In genomic region chr15:81279621-81280051, GRCh38 we compare ENCODE assay signal across 24 cellular contexts. TPM values are rescaled to one million over a fixed set of nuclear protein-coding genes. Genes with fewer than 3 reads are reported as not detected.
A peak's percentile ranks its signal among the peaks of the same experiment; 100 is the strongest.
DNase-seq lines count a peak whose midpoint lies in the region; ATAC-seq, FAIRE-seq and TF ChIP-seq lines count a peak whose summit lies in the region.
"Had no signal": no experiment of that assay in that cellular context is flagged by ENCODE, and none has a peak within 500 bp of the region (broad histone marks: within the 10 kb centered on the region; RNA-seq: fewer than 3 reads in every experiment).

No MANE protein-coding gene starts in this region.

- peaks cover 19% of the 10 kb centered on the region for H3K36me3 Mint-ChIP-seq in CD4-positive, alpha-beta T cell (ENCODE audit: low read depth)
- peaks cover 5% of the 10 kb centered on the region for H3K36me3 Mint-ChIP-seq in HFFc6 (ENCODE audit: low read depth)
- peaks cover 0 to 9% (median 7%) of the 10 kb centered on the region in 3 donors for H3K36me3 Mint-ChIP-seq in naive thymus-derived CD8-positive, alpha-beta T cell

- no peaks in the 10 kb centered on the region for H4K20me1 ChIP-seq in endothelial cell of umbilical vein (replicated peaks; ENCODE audit: control insufficient read depth, extremely low read depth, insufficient read depth, low read length)

- ATAC-seq in CD4-positive, alpha-beta T cell (ENCODE audit: poor library complexity), result no peak
- ATAC-seq in naive thymus-derived CD8-positive, alpha-beta T cell, result no peak
- no peak for ATAC-seq in GM18520 (IDR thresholded peaks at IDR 0.05; ENCODE audit: unreplicated experiment)
- ATAC-seq: activated CD8-positive, alpha-beta T cell treated with anti-CD3 and anti-CD28 coated beads, Interleukin-2, amount 10 ng/mL, durations not matched to agents 7 days and 5 days; activated T-cell treated with anti-CD3 and anti-CD28 coated beads, Interleukin-2, amount 50 U/mL, for 72 hours had no signal

- H3K27ac ChIP-seq in CD4-positive, alpha-beta T cell (ENCODE audit: low read depth, low read length), result no peak overlapping the region
- no peak overlapping the region for H3K27ac ChIP-seq in endothelial cell of umbilical vein (ENCODE audit: insufficient read depth, low read depth, low read length)
- H3K27ac ChIP-seq: sigmoid colon, thoracic aorta had no signal

- H3K36me3 ChIP-seq in endothelial cell of umbilical vein (ENCODE audit: control insufficient read depth in 2 of 2, extremely low read depth in 1 of 2, insufficient read depth in 2 of 2, low read length in 2 of 2), result no peaks in the 10 kb centered on the region
- H3K36me3 ChIP-seq: sigmoid colon, thoracic aorta had no signal

- DNase-seq in CD4-positive, alpha-beta T cell, result no peak
- peak; percentile 6 for DNase-seq in HFFc6
- peak; percentile 29 for DNase-seq in endothelial cell of umbilical vein (ENCODE audit: low read depth, low spot score)
- no peak for DNase-seq in naive thymus-derived CD8-positive, alpha-beta T cell
- DNase-seq in foreskin melanocyte, result no peak
- DNase-seq in GM12891 (ENCODE audit: insufficient read length, low spot score), result no peak
- no peak for DNase-seq in activated CD4-positive, CD25-positive, alpha-beta regulatory T cell treated with anti-CD3 and anti-CD28 coated beads, Interleukin-2, amount 50 U/mL, for 72 hours
- DNase-seq: activated CD8-positive, alpha-beta T cell treated with anti-CD3 and anti-CD28 coated beads, Interleukin-2, amount 10 ng/mL, durations not matched to agents 7 days and 5 days; activated T-cell treated with anti-CD3 and anti-CD28 coated beads, Interleukin-2, amount 50 U/mL, for 72 hours; CD8-positive, alpha-beta memory T cell; dermis blood vessel endothelial cell; DMS79; foreskin fibroblast; hippocampal formation; NCI-H2107; NCI-H524 treated with DMSO at 0.1 percent for 48 hours; nephron progenitor cell; sigmoid colon; stimulated activated naive CD4-positive, alpha-beta T cell; T1000 had no signal

- no peaks in the 10 kb centered on the region for H3K27me3 Mint-ChIP-seq in CD4-positive, alpha-beta T cell
- peaks cover 15% of the 10 kb centered on the region for H3K27me3 Mint-ChIP-seq in HFFc6 (ENCODE audit: insufficient read depth)
- no peaks in the 10 kb centered on the region for H3K27me3 Mint-ChIP-seq in naive thymus-derived CD8-positive, alpha-beta T cell

- H3K4me1 ChIP-seq in endothelial cell of umbilical vein (ENCODE audit: control insufficient read depth, extremely low read depth, insufficient read depth, low read length), result no peaks in the 10 kb centered on the region

- H3K9me1 ChIP-seq in endothelial cell of umbilical vein (replicated peaks; ENCODE audit: control insufficient read depth, extremely low read depth, insufficient read depth, low read length), result no peaks in the 10 kb centered on the region

- BruUV-seq in endothelial cell of umbilical vein (replicated peaks; lab: Mats Ljungman, UMichigan), result no TSS peak

- intact Hi-C loops in CD4-positive, alpha-beta T cell (cut with DNase I, micrococcal nuclease), result loop anchor here in 1 of 2 experiments (2.0 to 10.0 kb wide), 2 partner anchors 17 to 195 kb away; no protein-coding TSS in a partner anchor
- intact Hi-C loops in endothelial cell of umbilical vein (cut with micrococcal nuclease), result loop anchor here (5.0 to 10.0 kb wide), 2 partner anchors 198 to 765 kb away; partner anchors contain the start of gene MEX3B

- no peak overlapping the region for H3K4me2 ChIP-seq in endothelial cell of umbilical vein (ENCODE audit: insufficient read depth, low read length)

- no peak for FAIRE-seq in endothelial cell of umbilical vein (lab: Jason Lieb, UNC)
- no peak for FAIRE-seq in GM12891 (lab: Jason Lieb, UNC)
- FAIRE-seq: bronchial epithelial cell, keratinocyte had no signal

- dilution Hi-C loops in endothelial cell of umbilical vein (cut with MboI; ENCODE audit: extremely low pct_ligation_motif_present, low sequenced_read_pairs), result no loop called here

- H3K27ac Mint-ChIP-seq in CD4-positive, alpha-beta T cell, result peak overlapping the region; percentile 68
- H3K27ac Mint-ChIP-seq in HFFc6, result no peak overlapping the region
- peak overlapping the region in 6 of 10 donors; percentile 32 to 80 (median 68) for H3K27ac Mint-ChIP-seq in naive thymus-derived CD8-positive, alpha-beta T cell
- H3K27ac Mint-ChIP-seq: activated CD8-positive, alpha-beta T cell treated with anti-CD3 and anti-CD28 coated beads, Interleukin-2, amount 10 ng/mL, durations not matched to agents 7 days and 5 days; activated T-cell treated with anti-CD3 and anti-CD28 coated beads, Interleukin-2, amount 50 U/mL, for 72 hours; nephron progenitor cell had no signal

- H3K79me2 ChIP-seq in endothelial cell of umbilical vein (ENCODE audit: control insufficient read depth, insufficient read depth, low read length), result no peaks in the 10 kb centered on the region

- POLR2A ChIA-PET in CD4-positive, alpha-beta T cell (lab: Charles Lee), result interaction anchor here (0.6 to 13.8 kb wide), 5 partner anchors 21 to 127 kb away, joined by 3 to 396 read pairs (median 4); partner anchors contain the start of gene STARD5
- POLR2A ChIA-PET in endothelial cell of umbilical vein (lab: Charles Lee), result no interaction called here
- POLR2A ChIA-PET in naive thymus-derived CD8-positive, alpha-beta T cell (lab: Charles Lee), result interaction anchor here (1.0 to 16.6 kb wide), 4 partner anchors 11 to 45 kb away, joined by 3 to 491 read pairs (median 34); no protein-coding TSS in a partner anchor

- peaks cover 4% of the 10 kb centered on the region for H3K9me3 Mint-ChIP-seq in CD4-positive, alpha-beta T cell
- peaks cover 10% of the 10 kb centered on the region for H3K9me3 Mint-ChIP-seq in HFFc6
- H3K9me3 Mint-ChIP-seq in naive thymus-derived CD8-positive, alpha-beta T cell, result peaks cover 2 to 15% (median 10%) of the 10 kb centered on the region in 9 donors

- peaks cover 81% of the 10 kb centered on the region for H3K4me1 Mint-ChIP-seq in CD4-positive, alpha-beta T cell (ENCODE audit: low read depth)
- H3K4me1 Mint-ChIP-seq in HFFc6 (ENCODE audit: low read depth), result peaks cover 10% of the 10 kb centered on the region; the same call in 1 of the 2 replicates
- peaks cover 45 to 84% (median 70%) of the 10 kb centered on the region in 4 donors for H3K4me1 Mint-ChIP-seq in naive thymus-derived CD8-positive, alpha-beta T cell

- H3K9me3 ChIP-seq in CD4-positive, alpha-beta T cell (ENCODE audit: control insufficient read depth, low read length), result peaks cover 12% of the 10 kb centered on the region
- H3K9me3 ChIP-seq in endothelial cell of umbilical vein (replicated peaks; ENCODE audit: control insufficient read depth, insufficient read depth, low read length), result no peaks in the 10 kb centered on the region

- H2AFZ ChIP-seq in endothelial cell of umbilical vein (ENCODE audit: low read depth, low read length), result no peak overlapping the region

- no peak for TF ChIP-seq CTCF in CD4-positive, alpha-beta T cell (IDR thresholded peaks at IDR 0.05)
- TF ChIP-seq CTCF in HFFc6 (IDR thresholded peaks at IDR 0.05), result no peak
- no peak for TF ChIP-seq CTCF in endothelial cell of umbilical vein (IDR thresholded peaks at IDR 0.05; ENCODE audit: extremely low read depth in 1 of 2, insufficient read depth in 1 of 2, low read depth in 1 of 2, low read length in 2 of 2)

- H3K4me3 Mint-ChIP-seq in CD4-positive, alpha-beta T cell, result no peak overlapping the region
- H3K4me3 Mint-ChIP-seq in HFFc6, result no peak overlapping the region
- H3K4me3 Mint-ChIP-seq in naive thymus-derived CD8-positive, alpha-beta T cell, result peak overlapping the region in 4 of 10 donors; percentile 6 to 46 (median 32)
- H3K4me3 Mint-ChIP-seq: activated CD8-positive, alpha-beta T cell treated with anti-CD3 and anti-CD28 coated beads, Interleukin-2, amount 10 ng/mL, durations not matched to agents 7 days and 5 days; activated T-cell treated with anti-CD3 and anti-CD28 coated beads, Interleukin-2, amount 50 U/mL, for 72 hours; CD8-positive, alpha-beta memory T cell; nephron progenitor cell had no signal

- H3K9ac ChIP-seq in endothelial cell of umbilical vein (replicated peaks; ENCODE audit: extremely low read depth, insufficient read depth, low read length), result no peak overlapping the region

- no peak overlapping the region for H3K4me3 ChIP-seq in endothelial cell of umbilical vein (replicated peaks in 1 of 3; ENCODE audit: insufficient read depth in 1 of 3, low read depth in 1 of 3, low read length in 3 of 3)
- H3K4me3 ChIP-seq: sigmoid colon, thoracic aorta had no signal

- no peaks in the 10 kb centered on the region for H3K27me3 ChIP-seq in CD4-positive, alpha-beta T cell (ENCODE audit: control insufficient read depth, insufficient read depth, low read length)
- peaks cover 1 to 8% of the 10 kb centered on the region in 2 experiments for H3K27me3 ChIP-seq in endothelial cell of umbilical vein (ENCODE audit: control insufficient read depth in 2 of 2, insufficient read depth in 2 of 2, low read length in 2 of 2)
- H3K27me3 ChIP-seq: sigmoid colon had no signal

- CTCF ChIA-PET in CD4-positive, alpha-beta T cell (lab: Charles Lee), result interaction anchor here (1.0 to 2.0 kb wide), 2 partner anchors 11 to 14 kb away, joined by 3 to 10 read pairs; no protein-coding TSS in a partner anchor
- CTCF ChIA-PET in endothelial cell of umbilical vein (lab: Charles Lee), result interaction anchor here (1.4 to 2.4 kb wide), 4 partner anchors 13 to 131 kb away, joined by 4 to 25 read pairs (median 10); no protein-coding TSS in a partner anchor

- no peak for TF ChIP-seq POLR2A in endothelial cell of umbilical vein (IDR thresholded peaks at IDR 0.05; ENCODE audit: low read depth, low read length)
- no peak for TF ChIP-seq POLR2A in GM12891 (IDR thresholded peaks at IDR 0.05; ENCODE audit: low read depth, low read length)

TF ChIP-seq in endothelial cell of umbilical vein, 7 proteins besides CTCF, POLR2A, EP300 and RAD21 (continues in another document):
- no peak for TF ChIP-seq EZH2 (IDR thresholded peaks at IDR 0.05; ENCODE audit: borderline replicate concordance, low read depth, low read length, severe bottlenecking)

TF ChIP-seq in GM12891, 5 proteins besides CTCF, POLR2A, EP300 and RAD21 (continues in another document):
- TF ChIP-seq SPI1 (IDR thresholded peaks at IDR 0.05; ENCODE audit: low read depth, low read length), result no peak

RNA-seq across cellular contexts. Expression of gene STARD5, which starts 44.3 kb away (rescaled TPM):
- total RNA-seq in CD4-positive, alpha-beta T cell, result 1 to 10 TPM; 9.7 to 9.8 TPM
- total RNA-seq in HFFc6 (2021; fragmentation: NEBNext Ultra II Directional; extraction: Animal tissue kit (Norgen Biotek cat#: 25700)), result 1 to 10 TPM; 2.7 to 4.0 (median 3.6) TPM
- 0.32 and 2.2 TPM in 2 replicates for total RNA-seq in endothelial cell of umbilical vein
- polyA plus RNA-seq in endothelial cell of umbilical vein, result 3.0 and 4.1 TPM in 2 replicates
- polyA plus RNA-seq in endothelial cell of umbilical vein (2011; cell fraction: cytosol; rRNA removed), result 2.7 and 2.9 TPM in 2 replicates
- 4.6 and 5.7 TPM in 2 replicates for polyA plus RNA-seq in endothelial cell of umbilical vein (2011; cell fraction: nucleus; rRNA removed)
- polyA plus RNA-seq in endothelial cell of umbilical vein (2012), result 0.52 and 1.2 TPM in 2 replicates
- 2.1 and 2.2 TPM in 2 replicates for polyA minus RNA-seq in endothelial cell of umbilical vein
- not detected for polyA minus RNA-seq in endothelial cell of umbilical vein (2011; cell fraction: cytosol; rRNA and poly(A)+ RNA removed)
- polyA minus RNA-seq in endothelial cell of umbilical vein (2011; cell fraction: nucleus; rRNA and poly(A)+ RNA removed), result 1.3 and 1.8 TPM in 2 replicates
- 10 to 100 TPM; 10.8 to 12.8 TPM for total RNA-seq in naive thymus-derived CD8-positive, alpha-beta T cell
- 1 to 10 TPM; 3.8 to 6.9 (median 4.5) TPM for polyA plus RNA-seq in naive thymus-derived CD8-positive, alpha-beta T cell
- polyA plus RNA-seq in GM12891 (2012; ENCODE audit: low read depth, missing spikeins), result 1.8 TPM

Comparison
In these comparisons a context has a peak if more than half of its experiments do, and no peak if none do; other contexts are left out.
1. DNase-seq: peak in HFFc6 (single experiment) and endothelial cell of umbilical vein (single experiment); none in CD4-positive, alpha-beta T cell (0 of 10), naive thymus-derived CD8-positive, alpha-beta T cell (0 of 10), foreskin melanocyte (single experiment), GM12891 (single experiment) and activated CD4-positive, CD25-positive, alpha-beta regulatory T cell treated with anti-CD3 and anti-CD28 coated beads, Interleukin-2, amount 50 U/mL, for 72 hours (single experiment).